In genomic region chr1:41558761-41559171, GRCh38 we compare ENCODE assay signal across 15 cellular contexts.
DNase-seq lines count a peak whose midpoint lies in the region; ATAC-seq and TF ChIP-seq lines count a peak whose summit lies in the region.
"Had no signal": no experiment of that assay in that cellular context is flagged by ENCODE, and none has a peak within 500 bp of the region (broad histone marks: within the 10 kb centered on the region; RNA-seq: fewer than 3 reads in every experiment).

No MANE protein-coding gene starts in this region.

- POLR2A ChIA-PET in activated CD8-positive, alpha-beta T cell treated with anti-CD3 and anti-CD28 coated beads for 36 hours (lab: Charles Lee) = no interaction called here

- H3K9me3 Mint-ChIP-seq in HFFc6 = no peaks in the 10 kb centered on the region; the same call in 1 of the 2 replicates
- peaks cover 9% of the 10 kb centered on the region for H3K9me3 Mint-ChIP-seq in activated CD8-positive, alpha-beta T cell treated with anti-CD3 and anti-CD28 coated beads for 36 hours

- H3K27me3 Mint-ChIP-seq in HFFc6 (ENCODE audit: insufficient read depth) = no peaks in the 10 kb centered on the region
- no peaks in the 10 kb centered on the region for H3K27me3 Mint-ChIP-seq in activated CD8-positive, alpha-beta T cell treated with anti-CD3 and anti-CD28 coated beads for 36 hours

- peaks cover 23% of the 10 kb centered on the region for H3K36me3 Mint-ChIP-seq in HFFc6 (ENCODE audit: low read depth)
- H3K36me3 Mint-ChIP-seq in activated CD8-positive, alpha-beta T cell treated with anti-CD3 and anti-CD28 coated beads for 36 hours (ENCODE audit: low read depth) = peaks cover 65% of the 10 kb centered on the region

- CTCF ChIA-PET in activated CD8-positive, alpha-beta T cell treated with anti-CD3 and anti-CD28 coated beads for 36 hours (lab: Charles Lee) = no interaction called here

- intact Hi-C loops in left cardiac atrium (cut with DNase I) (no loop called here), sciatic nerve (cut with DNase I) (no loop called here)
- intact Hi-C loops in activated CD8-positive, alpha-beta T cell treated with anti-CD3 and anti-CD28 coated beads for 36 hours (cut with micrococcal nuclease) = no loop called here

- DNase-seq in DMS 273 (lab: John Stamatoyannopoulos, UW; ENCODE audit: unreplicated experiment) (peak; percentile 62), DMS 273 treated with DMSO at 0.1 percent for 48 hours (lab: John Stamatoyannopoulos, UW) (no peak), NCI-H446 treated with DMSO at 0.1 percent for 48 hours (lab: John Stamatoyannopoulos, UW) (peak; percentile 81), left cardiac atrium (peak; percentile 67), sciatic nerve (ENCODE audit: low spot score) (peak; percentile 35), NCI-H2029 treated with DMSO at 0.1 percent for 48 hours (lab: John Stamatoyannopoulos, UW) (no peak), HFFc6 (no peak)
- DNase-seq in activated CD8-positive, alpha-beta T cell treated with anti-CD3 and anti-CD28 coated beads for 36 hours = no peak
- DNase-seq: effector memory CD4-positive, alpha-beta T cell; GF-D8; GM23248; MV-4-11; NCI-H1930; NCI-H524 treated with DMSO at 0.1 percent for 48 hours had no signal

- TF ChIP-seq CTCF in HFFc6 (IDR thresholded peaks at IDR 0.05) = no peak
- TF ChIP-seq CTCF in activated CD8-positive, alpha-beta T cell treated with anti-CD3 and anti-CD28 coated beads for 36 hours (IDR thresholded peaks at IDR 0.05) = no peak

- H3K4me1 Mint-ChIP-seq in HFFc6 (ENCODE audit: low read depth) = peaks cover 7% of the 10 kb centered on the region; the same call in 1 of the 2 replicates
- peaks cover 3% of the 10 kb centered on the region for H3K4me1 Mint-ChIP-seq in activated CD8-positive, alpha-beta T cell treated with anti-CD3 and anti-CD28 coated beads for 36 hours (ENCODE audit: low read depth)

- H3K27ac Mint-ChIP-seq in HFFc6 = no peak overlapping the region
- no peak overlapping the region for H3K27ac Mint-ChIP-seq in activated CD8-positive, alpha-beta T cell treated with anti-CD3 and anti-CD28 coated beads for 36 hours

- H3K4me3 Mint-ChIP-seq in HFFc6 = no peak overlapping the region
- H3K4me3 Mint-ChIP-seq in activated CD8-positive, alpha-beta T cell treated with anti-CD3 and anti-CD28 coated beads for 36 hours = no peak overlapping the region

- peak; percentile 97 for ATAC-seq in left cardiac atrium
- ATAC-seq in sciatic nerve = no peak
- no peak for ATAC-seq in activated CD8-positive, alpha-beta T cell treated with anti-CD3 and anti-CD28 coated beads for 36 hours
- ATAC-seq: K562 had no signal

Comparison
In these comparisons a context has a peak if more than half of its experiments do, and no peak if none do; other contexts are left out.
1. DNase-seq: peak in DMS 273 (single experiment), NCI-H446 treated with DMSO at 0.1 percent for 48 hours (single experiment), left cardiac atrium (single experiment) and sciatic nerve (single experiment); none in DMS 273 treated with DMSO at 0.1 percent for 48 hours (single experiment), NCI-H2029 treated with DMSO at 0.1 percent for 48 hours (single experiment), HFFc6 (single experiment) and activated CD8-positive, alpha-beta T cell treated with anti-CD3 and anti-CD28 coated beads for 36 hours (single experiment).
2. ATAC-seq: peak in left cardiac atrium (2 of 2); none in sciatic nerve (single experiment) and activated CD8-positive, alpha-beta T cell treated with anti-CD3 and anti-CD28 coated beads for 36 hours (single experiment).